29 cellular contexts compared by ENCODE assay signal in the genomic region with DNA sequence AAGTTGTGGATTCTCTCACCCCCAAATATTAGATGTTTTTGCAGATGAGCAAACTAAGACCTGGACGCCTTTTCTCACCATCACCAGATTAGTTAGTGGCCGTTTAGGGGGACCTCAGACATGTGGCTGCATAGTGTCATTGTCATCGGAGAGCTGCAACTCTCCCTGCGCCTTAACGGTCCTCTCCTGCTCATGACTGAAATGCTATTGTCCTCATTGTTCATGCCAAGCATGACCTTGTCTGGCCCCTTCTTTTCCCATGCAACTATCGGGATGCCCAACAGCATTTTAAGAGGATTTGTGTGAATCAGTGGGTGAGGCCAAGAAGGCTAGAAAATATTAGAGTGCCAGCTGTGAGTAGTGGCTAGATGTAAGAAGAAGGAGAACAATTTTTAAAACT.
"Had no signal": no experiment of that assay in that cellular context is flagged by ENCODE, and none has a peak within 500 bp of the region (broad histone marks: within the 10 kb centered on the region; RNA-seq: fewer than 3 reads in every experiment).

No MANE protein-coding gene starts in this region.

- H3K9me3 ChIP-seq: adrenal gland, body of pancreas, colonic mucosa, esophagus squamous epithelium, gastroesophageal sphincter had no signal

- H3K27me3 ChIP-seq: adrenal gland, body of pancreas, colonic mucosa had no signal

- H3K27ac ChIP-seq: adrenal gland, body of pancreas, colonic mucosa, epithelial cell of prostate, esophagus squamous epithelium, gastroesophageal sphincter, VCaP had no signal

- H3K4me3 ChIP-seq: adrenal gland, body of pancreas, colonic mucosa, esophagus squamous epithelium, gastroesophageal sphincter had no signal

- H3K36me3 ChIP-seq: adrenal gland, colonic mucosa, esophagus squamous epithelium, gastroesophageal sphincter had no signal

- H3K27ac Mint-ChIP-seq: activated CD4-positive, alpha-beta memory T cell treated with anti-CD3 and anti-CD28 coated beads, Interleukin-2, amount 10 ng/mL, durations not matched to agents 7 days and 5 days; activated CD4-positive, alpha-beta T cell treated with anti-CD3 and anti-CD28 coated beads, Interleukin-2, amount 10 ng/mL, durations not matched to agents 7 days and 5 days; activated naive CD4-positive, alpha-beta T cell treated with anti-CD3 and anti-CD28 coated beads for 36 hours; activated naive CD4-positive, alpha-beta T cell treated with anti-CD3 and anti-CD28 coated beads, Interleukin-2, amount 50 U/mL, for 24 hours; activated naive CD8-positive, alpha-beta T cell treated with anti-CD3 and anti-CD28 coated beads for 36 hours; activated naive CD8-positive, alpha-beta T cell treated with anti-CD3 and anti-CD28 coated beads, Interleukin-2, amount 50 U/mL, for 24 hours; activated T-helper 1 cell treated with anti-CD3 and anti-CD28 coated beads, Interleukin-12 subunit alpha, Interleukin-12 subunit beta, Interleukin-2, Interleukin-4 antibody, amounts not matched to agents 30 ng/mL and 10 ng/mL and 1 ng/mL, durations not matched to agents 14 hours and 24 hours and 36 hours; activated T-helper 2 cell treated with anti-CD3 and anti-CD28 coated beads, Interferon-gamma antibody, Interleukin-2, Interleukin-4, amounts not matched to agents 10 μg/mL and 5 μg/mL and 100 μg/mL, durations not matched to agents 14 hours and 24 hours and 36 hours; WTC11 had no signal

- DNase-seq: activated CD4-positive, alpha-beta memory T cell treated with anti-CD3 and anti-CD28 coated beads, Interleukin-2, amount 10 ng/mL, durations not matched to agents 7 days and 5 days; activated CD4-positive, alpha-beta T cell treated with anti-CD3 and anti-CD28 coated beads for 1 hour; activated CD4-positive, alpha-beta T cell treated with anti-CD3 and anti-CD28 coated beads for 4 hours; activated CD4-positive, alpha-beta T cell treated with anti-CD3 and anti-CD28 coated beads, Interleukin-2, amount 10 ng/mL, durations not matched to agents 7 days and 5 days; activated CD4-positive, alpha-beta T cell treated with anti-CD3 and anti-CD28 coated beads, Interleukin-2, amount 50 U/mL, for 4 hours; activated effector memory CD4-positive, alpha-beta T cell treated with anti-CD3 and anti-CD28 coated beads, Interleukin-2, amount 50 U/mL, for 16 hours; activated naive CD4-positive, alpha-beta T cell treated with anti-CD3 and anti-CD28 coated beads for 36 hours; activated naive CD8-positive, alpha-beta T cell treated with anti-CD3 and anti-CD28 coated beads for 36 hours; activated naive CD8-positive, alpha-beta T cell treated with anti-CD3 and anti-CD28 coated beads, Interleukin-2, amount 50 U/mL, for 24 hours; activated T-cell treated with anti-CD3 and anti-CD28 coated beads, Interleukin-2, amount 50 U/mL, for 48 hours; adrenal gland; aorta; body of pancreas; cerebellar nuclear complex; colonic mucosa; effector CD8-positive, alpha-beta T cell; esophagus squamous epithelium; foreskin melanocyte; hippocampal formation; T-helper 2 cell had no signal

- FAIRE-seq: endometrium, endothelial cell of umbilical vein had no signal

- ATAC-seq: activated naive CD8-positive, alpha-beta T cell treated with anti-CD3 and anti-CD28 coated beads, Interleukin-2, amount 50 U/mL, for 24 hours; body of pancreas; gastroesophageal sphincter; WTC11 had no signal

- H3K9me3 Mint-ChIP-seq: activated CD4-positive, alpha-beta memory T cell treated with anti-CD3 and anti-CD28 coated beads, Interleukin-2, amount 10 ng/mL, durations not matched to agents 7 days and 5 days; activated CD4-positive, alpha-beta T cell treated with anti-CD3 and anti-CD28 coated beads, Interleukin-2, amount 10 ng/mL, durations not matched to agents 7 days and 5 days; activated naive CD4-positive, alpha-beta T cell treated with anti-CD3 and anti-CD28 coated beads for 36 hours; activated naive CD4-positive, alpha-beta T cell treated with anti-CD3 and anti-CD28 coated beads, Interleukin-2, amount 50 U/mL, for 24 hours; activated naive CD8-positive, alpha-beta T cell treated with anti-CD3 and anti-CD28 coated beads for 36 hours; activated naive CD8-positive, alpha-beta T cell treated with anti-CD3 and anti-CD28 coated beads, Interleukin-2, amount 50 U/mL, for 24 hours; activated T-helper 1 cell treated with anti-CD3 and anti-CD28 coated beads, Interleukin-12 subunit alpha, Interleukin-12 subunit beta, Interleukin-2, Interleukin-4 antibody, amounts not matched to agents 30 ng/mL and 10 ng/mL and 1 ng/mL, durations not matched to agents 14 hours and 24 hours and 36 hours; activated T-helper 2 cell treated with anti-CD3 and anti-CD28 coated beads, Interferon-gamma antibody, Interleukin-2, Interleukin-4, amounts not matched to agents 10 μg/mL and 5 μg/mL and 100 μg/mL, durations not matched to agents 14 hours and 24 hours and 36 hours; WTC11 had no signal

- H3K4me3 Mint-ChIP-seq: activated CD4-positive, alpha-beta memory T cell treated with anti-CD3 and anti-CD28 coated beads, Interleukin-2, amount 10 ng/mL, durations not matched to agents 7 days and 5 days; activated CD4-positive, alpha-beta T cell treated with anti-CD3 and anti-CD28 coated beads, Interleukin-2, amount 10 ng/mL, durations not matched to agents 7 days and 5 days; activated naive CD4-positive, alpha-beta T cell treated with anti-CD3 and anti-CD28 coated beads for 36 hours; activated naive CD4-positive, alpha-beta T cell treated with anti-CD3 and anti-CD28 coated beads, Interleukin-2, amount 50 U/mL, for 24 hours; activated naive CD8-positive, alpha-beta T cell treated with anti-CD3 and anti-CD28 coated beads for 36 hours; activated naive CD8-positive, alpha-beta T cell treated with anti-CD3 and anti-CD28 coated beads, Interleukin-2, amount 50 U/mL, for 24 hours; activated T-helper 1 cell treated with anti-CD3 and anti-CD28 coated beads, Interleukin-12 subunit alpha, Interleukin-12 subunit beta, Interleukin-2, Interleukin-4 antibody, amounts not matched to agents 30 ng/mL and 10 ng/mL and 1 ng/mL, durations not matched to agents 14 hours and 24 hours and 36 hours; WTC11 had no signal

- H3K36me3 Mint-ChIP-seq: activated naive CD4-positive, alpha-beta T cell treated with anti-CD3 and anti-CD28 coated beads, Interleukin-2, amount 50 U/mL, for 24 hours; activated naive CD8-positive, alpha-beta T cell treated with anti-CD3 and anti-CD28 coated beads for 36 hours; WTC11 had no signal
